ENCODE assay signal across 29 cellular contexts in genomic region chr2:138187221-138187620, GRCh38.
"Had no signal": no experiment of that assay in that cellular context is flagged by ENCODE, and none has a peak within 500 bp of the region (broad histone marks: within the 10 kb centered on the region; RNA-seq: fewer than 3 reads in every experiment).

No MANE protein-coding gene starts in this region.

- H3K9me3 ChIP-seq: adrenal gland, ascending aorta, esophagus muscularis mucosa, ovary, prostate gland, suprapubic skin, tibial artery, upper lobe of right lung had no signal

- H3K4me3 ChIP-seq: adrenal gland, ascending aorta, esophagus muscularis mucosa, ovary, prostate gland, smooth muscle cell, suprapubic skin, tibial artery, upper lobe of right lung had no signal

- DNase-seq: activated CD4-positive, alpha-beta T cell treated with anti-CD3 and anti-CD28 coated beads for 48 hours; activated CD4-positive, alpha-beta T cell treated with anti-CD3 and anti-CD28 coated beads, Interleukin-2, amount 50 U/mL, for 48 hours; activated CD8-positive, alpha-beta memory T cell treated with anti-CD3 and anti-CD28 coated beads for 24 hours; activated effector memory CD4-positive, alpha-beta T cell treated with Interleukin-2 at 50 U/mL for 16 hours; activated naive CD4-positive, alpha-beta T cell treated with anti-CD3 and anti-CD28 coated beads for 36 hours; activated naive CD8-positive, alpha-beta T cell treated with anti-CD3 and anti-CD28 coated beads for 36 hours; adrenal gland; endodermal cell; foreskin keratinocyte; left ventricle myocardium superior; naive thymus-derived CD4-positive, alpha-beta T cell; ovary; stimulated activated CD4-positive, alpha-beta T cell treated with anti-CD3 and anti-CD28 coated beads, Interleukin-1b, Interleukin-23, amount 100 ng/mL, for 48 hours; stimulated activated CD4-positive, alpha-beta T cell treated with anti-CD3 and anti-CD28 coated beads, Interleukin-4, amount 100 ng/mL, for 4 hours; stimulated activated CD8-positive, alpha-beta memory T cell treated with anti-CD3 and anti-CD28 coated beads, Interleukin-4, amount 100 ng/mL, for 48 hours; stimulated activated naive CD8-positive, alpha-beta T cell treated with anti-CD3 and anti-CD28 coated beads, Interleukin-15, amount 100 ng/mL, for 72 hours; T-helper 9 cell; tibial artery; upper lobe of right lung; WERI-Rb-1 had no signal

- ATAC-seq: activated CD4-positive, CD25-positive, alpha-beta regulatory T cell treated with anti-CD3 and anti-CD28 coated beads, Interleukin-2, amount 50 U/mL, for 24 hours; foreskin keratinocyte; left ventricle myocardium superior; naive thymus-derived CD4-positive, alpha-beta T cell; stimulated activated memory B cell treated with anti-CD40 and anti-IgM and Interleukin-4, amounts not matched to agents 10 μg/mL and 1 μg/mL and 100 μg/mL, for 72 hours; stimulated activated naive CD8-positive, alpha-beta T cell treated with anti-CD3 and anti-CD28 coated beads, Interleukin-15, amount 100 ng/mL, for 72 hours; upper lobe of right lung had no signal

- H3K27ac ChIP-seq: adrenal gland, ascending aorta, esophagus muscularis mucosa, foreskin keratinocyte, ovary, prostate gland, suprapubic skin, tibial artery, upper lobe of right lung, WERI-Rb-1 had no signal

- FAIRE-seq: islet of Langerhans, TTC549 had no signal

- H3K27me3 ChIP-seq: adrenal gland, ascending aorta, esophagus muscularis mucosa, foreskin keratinocyte, ovary, suprapubic skin, tibial artery, upper lobe of right lung had no signal

- H3K4me2 ChIP-seq: smooth muscle cell had no signal

- H3K4me1 ChIP-seq: adrenal gland, ascending aorta, foreskin keratinocyte, prostate gland, suprapubic skin, upper lobe of right lung had no signal

- H3K36me3 ChIP-seq: adrenal gland, ascending aorta, esophagus muscularis mucosa, ovary, prostate gland, suprapubic skin, tibial artery, upper lobe of right lung, WERI-Rb-1 had no signal
